Comparison of ENCODE assay signal across 21 cellular contexts in genomic region chr19:5485286-5485636, GRCh38. TPM values are rescaled to one million over a fixed set of nuclear protein-coding genes. Genes with fewer than 3 reads are reported as not detected.
DNase-seq lines count a peak whose midpoint lies in the region; ATAC-seq, FAIRE-seq and TF ChIP-seq lines count a peak whose summit lies in the region.
"Had no signal": no experiment of that assay in that cellular context is flagged by ENCODE, and none has a peak within 500 bp of the region (broad histone marks: within the 10 kb centered on the region; RNA-seq: fewer than 3 reads in every experiment).

No MANE protein-coding gene starts in this region.

- no peak for TF ChIP-seq RAD21 in HepG2 (CRISPR knock-in tag; IDR thresholded peaks at IDR 0.05)

- TF ChIP-seq EP300 in HepG2 (IDR thresholded peaks at IDR 0.05; ENCODE audit: low read depth in 2 of 2, low read length in 2 of 2) (no peak), HepG2 (CRISPR knock-in tag; IDR thresholded peaks at IDR 0.05; ENCODE audit: borderline replicate concordance) (no peak)

- H3K27me3 ChIP-seq in Panc1 (ENCODE audit: control insufficient read depth, insufficient read depth, low read length) (no peaks in the 10 kb centered on the region), HepG2 (ENCODE audit: control insufficient read depth in 1 of 2, insufficient read depth in 2 of 2, low read length in 2 of 2) (no peaks in the 10 kb centered on the region)
- H3K27me3 ChIP-seq: BLaER1 had no signal

- H3K27me3 Mint-ChIP-seq in nephron (ENCODE audit: low read depth) (peaks cover 33% of the 10 kb centered on the region), progenitor cell of endocrine pancreas (peaks cover 9% of the 10 kb centered on the region)

- peak overlapping the region; percentile 46; the same call in 1 of the 2 replicates for H3K4me2 ChIP-seq in HepG2 (ENCODE audit: low read depth, low read length)
- H3K4me2 ChIP-seq: A549, BLaER1 had no signal

- TF ChIP-seq CTCF in Panc1 (IDR thresholded peaks at IDR 0.05) (no peak), HepG2 (CRISPR knock-in tag; IDR thresholded peaks at IDR 0.05) (no peak), nephron (IDR thresholded peaks at IDR 0.05; ENCODE audit: unreplicated experiment in 3 of 3) (no peak), progenitor cell of endocrine pancreas (IDR thresholded peaks at IDR 0.05; ENCODE audit: unreplicated experiment) (no peak)

- H3K9me3 ChIP-seq in Panc1 (ENCODE audit: control insufficient read depth, insufficient read depth, low read depth, low read length): no peaks in the 10 kb centered on the region
- peaks cover 11% of the 10 kb centered on the region for H3K9me3 ChIP-seq in HepG2 (ENCODE audit: low read length)
- H3K9me3 ChIP-seq: A549 had no signal

- H3K27ac ChIP-seq in Panc1 (ENCODE audit: low read length): peak overlapping the region; percentile 12; the same call in 1 of the 2 replicates
- peak overlapping the region; percentile 52 for H3K27ac ChIP-seq in HepG2 (ENCODE audit: extremely low read length, insufficient read depth, low read length)
- H3K27ac ChIP-seq: 22Rv1, A549, BLaER1, GM23248 had no signal

- H3K36me3 Mint-ChIP-seq in nephron (ENCODE audit: low read depth) (no peaks in the 10 kb centered on the region), progenitor cell of endocrine pancreas (ENCODE audit: insufficient read depth) (no peaks in the 10 kb centered on the region)
- H3K36me3 Mint-ChIP-seq: CD14-positive monocyte; CD4-positive, alpha-beta memory T cell had no signal

- no peak for FAIRE-seq in HepG2 (lab: Jason Lieb, UNC)
- FAIRE-seq: A549, GM19239, H54, HTR-8/SVneo had no signal

- ATAC-seq in Panc1 (no peak), HepG2 (peak; percentile 12; the same call in 1 of the 3 replicates)
- ATAC-seq: A549 had no signal

- no peak for TF ChIP-seq POLR2A in HepG2 (IDR thresholded peaks at IDR 0.05; ENCODE audit: insufficient read depth in 1 of 2, low read depth in 2 of 2, low read length in 2 of 2)

- H3K36me3 ChIP-seq in Panc1 (ENCODE audit: control insufficient read depth, insufficient read depth, low read length) (no peaks in the 10 kb centered on the region), HepG2 (replicated peaks in 1 of 2; ENCODE audit: control insufficient read depth in 1 of 2, insufficient read depth in 2 of 2, low read length in 2 of 2) (no peaks in the 10 kb centered on the region)
- H3K36me3 ChIP-seq: BLaER1 had no signal

- H2AFZ ChIP-seq in HepG2 (ENCODE audit: low read length): no peak overlapping the region
- H2AFZ ChIP-seq: GM23248 had no signal

- CTCF ChIA-PET in Panc1 (lab: Charles Lee) (no interaction called here), HepG2 (lab: Yijun Ruan, JAX; ENCODE audit: low intra/inter-chr PET ratio, low total read pairs) (no interaction called here)

- H3K79me2 ChIP-seq in HepG2 (ENCODE audit: insufficient read depth, low read length): no peaks in the 10 kb centered on the region

- H3K4me3 Mint-ChIP-seq in nephron (no peak overlapping the region), progenitor cell of endocrine pancreas (ENCODE audit: low read depth) (no peak overlapping the region)
- H3K4me3 Mint-ChIP-seq: CD14-positive monocyte; CD4-positive, alpha-beta memory T cell had no signal

- DNase-seq in Panc1 (ENCODE audit: low read depth, low spot score) (no peak), HepG2 (ENCODE audit: low spot score) (no peak), progenitor cell of endocrine pancreas (ENCODE audit: low spot score, unreplicated experiment) (no peak), AML-193 (lab: John Stamatoyannopoulos, UW) (no peak), NCI-H510A (lab: John Stamatoyannopoulos, UW) (no peak)
- no peak for DNase-seq in stimulated activated CD4-positive, alpha-beta T cell treated with anti-CD3 and anti-CD28 coated beads, Interleukin-12 subunit alpha, Interleukin-12 subunit beta, amount 100 ng/mL, for 4 hours
- DNase-seq: CD4-positive, alpha-beta memory T cell; DMS153; DMS79; GDM1; GM23248; HCEC 1CT had no signal

- H4K20me1 ChIP-seq in HepG2 (ENCODE audit: insufficient read depth, low read length): no peaks in the 10 kb centered on the region
- H4K20me1 ChIP-seq: BLaER1 had no signal

- in situ Hi-C loops in Panc1 (cut with HindIII; ENCODE audit: low pct_unique_long_range_greater_than_20kb, low sequenced_read_pairs): no loop called here
- in situ Hi-C loops in HepG2 (cut with HindIII; ENCODE audit: extremely low pct_ligation_motif_present, low pct_unique_long_range_greater_than_20kb): no loop called here

- no peaks in the 10 kb centered on the region for H3K4me1 ChIP-seq in Panc1 (ENCODE audit: control insufficient read depth, insufficient read depth, low read length)
- peaks cover 37% of the 10 kb centered on the region for H3K4me1 ChIP-seq in HepG2 (ENCODE audit: insufficient read depth, low read length)
- H3K4me1 ChIP-seq: A549 had no signal

- H3K4me3 ChIP-seq in Panc1 (ENCODE audit: low read depth in 2 of 2, low read length in 2 of 2) (no peak overlapping the region), HepG2 (replicated peaks in 1 of 3; ENCODE audit: insufficient read depth in 1 of 3, low read depth in 2 of 3, low read length in 3 of 3) (no peak overlapping the region)
- H3K4me3 ChIP-seq: A549, BLaER1, GM23248 had no signal

- no peak overlapping the region for H3K9ac ChIP-seq in HepG2 (ENCODE audit: insufficient read depth, low read depth, low read length)
- H3K9ac ChIP-seq: BLaER1, GM23248 had no signal

- BruUV-seq in Panc1 (replicated peaks; lab: Mats Ljungman, UMichigan): no TSS peak
- no TSS peak for BruUV-seq in HepG2 (replicated peaks; lab: Mats Ljungman, UMichigan)

- H3K27ac Mint-ChIP-seq in nephron (peak overlapping the region in 2 of 3 experiments; percentile 38 to 79), progenitor cell of endocrine pancreas (peak overlapping the region; percentile 13)
- H3K27ac Mint-ChIP-seq: CD4-positive, alpha-beta memory T cell had no signal

- H3K9me3 Mint-ChIP-seq in nephron (peaks cover under 1% of the 10 kb centered on the region), progenitor cell of endocrine pancreas (ENCODE audit: low read depth) (no peaks in the 10 kb centered on the region)

- POLR2A ChIA-PET in Panc1 (lab: Charles Lee) (no interaction called here), HepG2 (lab: Yijun Ruan, JAX) (no interaction called here)

- intact Hi-C loops in Panc1 (cut with micrococcal nuclease; ENCODE audit: unreplicated experiment): no loop called here
- intact Hi-C loops in HepG2 (cut with micrococcal nuclease; ENCODE audit: unreplicated experiment): loop anchor here (10.0 kb wide), 1 partner anchor 130 kb away; no protein-coding TSS in a partner anchor

- H3K4me1 Mint-ChIP-seq in nephron (peaks cover 24% of the 10 kb centered on the region), progenitor cell of endocrine pancreas (ENCODE audit: low read depth) (peaks cover 20% of the 10 kb centered on the region)
- H3K4me1 Mint-ChIP-seq: CD14-positive monocyte; CD4-positive, alpha-beta memory T cell had no signal

- whole genome bisulfite sequencing in HepG2 (ENCODE audit: low lambda C conversion rate): 4% methylated on average over 3 of the region's 3 CpGs

TF ChIP-seq in HepG2, 621 proteins besides CTCF, POLR2A, EP300 and RAD21 (continues in another document):
- TF ChIP-seq FOXO4 (CRISPR knock-in tag; conservative IDR thresholded peaks at IDR 0.05): 0 out of 2 replicates have a peak, but pooled peaks have one; percentile 29

RNA-seq across cellular contexts. Expression of gene ZNRF4, which starts 30.0 kb away (rescaled TPM):
- total RNA-seq in Panc1 (2021; ENCODE audit: unreplicated experiment): not detected
- not detected for polyA plus RNA-seq in Panc1 (2012; ENCODE audit: insufficient read length)
- total RNA-seq in HepG2 (2016; rRNA removed; fragmentation: Illumina TruSeq; extraction: Trizol): not detected in 2 replicates
- total RNA-seq in HepG2 (2016; cell fraction: cytosol; rRNA removed; fragmentation: Illumina TruSeq; extraction: Trizol; ENCODE audit: low read depth): not detected in 2 replicates
- total RNA-seq in HepG2 (2016; cell fraction: insoluble cytoplasmic fraction; rRNA removed; fragmentation: Illumina TruSeq; extraction: Trizol): not detected in 2 replicates
- total RNA-seq in HepG2 (2016; cell fraction: membrane; rRNA removed; fragmentation: Illumina TruSeq; extraction: Trizol): not detected in 2 replicates
- not detected in 2 replicates for total RNA-seq in HepG2 (2016; cell fraction: nucleus; rRNA removed; fragmentation: Illumina TruSeq; extraction: Trizol)
- not detected in 2 replicates for polyA plus RNA-seq in HepG2 (2011; rRNA removed)
- not detected in 2 replicates for polyA plus RNA-seq in HepG2 (2011; cell fraction: cytosol; rRNA removed)
- polyA plus RNA-seq in HepG2 (2011; cell fraction: nucleus; rRNA removed): not detected in 2 replicates
- not detected in 2 replicates for polyA plus RNA-seq in HepG2 (2012)
- not detected in 2 replicates for polyA plus RNA-seq in HepG2 (2016; cell fraction: cytosol; fragmentation: Illumina TruSeq; extraction: Trizol; ENCODE audit: low read depth)
- not detected in 2 replicates for polyA plus RNA-seq in HepG2 (2016; cell fraction: insoluble cytoplasmic fraction; fragmentation: Illumina TruSeq; extraction: Trizol; ENCODE audit: low read depth)
- not detected in 2 replicates for polyA plus RNA-seq in HepG2 (2016; cell fraction: membrane; fragmentation: Illumina TruSeq; extraction: Trizol; ENCODE audit: low read depth)
- not detected in 2 replicates for polyA plus RNA-seq in HepG2 (2016; cell fraction: nucleus; fragmentation: Illumina TruSeq; extraction: Trizol; ENCODE audit: insufficient read depth, low read depth)
- not detected in 2 replicates for polyA minus RNA-seq in HepG2 (2011; rRNA and poly(A)+ RNA removed; ENCODE audit: low replicate concordance)
- not detected in 2 replicates for polyA minus RNA-seq in HepG2 (2011; cell fraction: cytosol; rRNA and poly(A)+ RNA removed)
- not detected in 2 replicates for polyA minus RNA-seq in HepG2 (2011; cell fraction: nucleus; rRNA and poly(A)+ RNA removed)
- total RNA-seq in progenitor cell of endocrine pancreas: not detected in 2 replicates
- total RNA-seq: CD4-positive, alpha-beta memory T cell; Daoy; GM23248 had no signal
- polyA plus RNA-seq: A549; CD14-positive monocyte; CD4-positive, alpha-beta memory T cell; GM23248 had no signal
